13 cellular contexts compared by ENCODE assay signal in genomic region chr20:1631309-1632227, GRCh38. TPM values are rescaled to one million over a fixed set of nuclear protein-coding genes. Genes with fewer than 3 reads are reported as not detected.
DNase-seq lines count a peak whose midpoint lies in the region; ATAC-seq and TF ChIP-seq lines count a peak whose summit lies in the region.
"Had no signal": no experiment of that assay in that cellular context is flagged by ENCODE, and none has a peak within 500 bp of the region (broad histone marks: within the 10 kb centered on the region; RNA-seq: fewer than 3 reads in every experiment).

No MANE protein-coding gene starts in this region.

- no peaks in the 10 kb centered on the region for H3K27me3 Mint-ChIP-seq in CD4-positive, alpha-beta T cell
- H3K27me3 Mint-ChIP-seq in activated CD8-positive, alpha-beta T cell treated with anti-CD3 and anti-CD28 coated beads for 36 hours, result no peaks in the 10 kb centered on the region

- ATAC-seq in CD4-positive, alpha-beta T cell (ENCODE audit: poor library complexity), result no peak
- ATAC-seq in activated CD8-positive, alpha-beta T cell treated with anti-CD3 and anti-CD28 coated beads for 36 hours, result peak; percentile 25
- ATAC-seq in HG03571 (IDR thresholded peaks at IDR 0.05; ENCODE audit: unreplicated experiment), result no peak
- ATAC-seq: left ventricle myocardium superior had no signal

- H3K27me3 ChIP-seq in CD4-positive, alpha-beta T cell (ENCODE audit: control insufficient read depth, insufficient read depth, low read length), result no peaks in the 10 kb centered on the region
- H3K27me3 ChIP-seq: neutrophil, thyroid gland had no signal

- no peaks in the 10 kb centered on the region for H3K9me3 Mint-ChIP-seq in CD4-positive, alpha-beta T cell
- no peaks in the 10 kb centered on the region for H3K9me3 Mint-ChIP-seq in activated CD8-positive, alpha-beta T cell treated with anti-CD3 and anti-CD28 coated beads for 36 hours

- intact Hi-C loops in CD4-positive, alpha-beta T cell (cut with DNase I, micrococcal nuclease), result loop anchor here in 1 of 2 experiments (5.0 kb wide), 2 partner anchors 74 to 101 kb away; partner anchors contain the start of gene SIRPD
- intact Hi-C loops in activated CD8-positive, alpha-beta T cell treated with anti-CD3 and anti-CD28 coated beads for 36 hours (cut with micrococcal nuclease), result no loop called here

- H3K9me3 ChIP-seq in CD4-positive, alpha-beta T cell (ENCODE audit: control insufficient read depth, low read length), result no peaks in the 10 kb centered on the region
- H3K9me3 ChIP-seq: neutrophil, thyroid gland had no signal

- peaks cover 89% of the 10 kb centered on the region for H3K36me3 Mint-ChIP-seq in CD4-positive, alpha-beta T cell (ENCODE audit: low read depth)
- H3K36me3 Mint-ChIP-seq in activated CD8-positive, alpha-beta T cell treated with anti-CD3 and anti-CD28 coated beads for 36 hours (ENCODE audit: low read depth), result peaks cover 85% of the 10 kb centered on the region

- POLR2A ChIA-PET in CD4-positive, alpha-beta T cell (lab: Charles Lee), result interaction anchor here (1.0 to 1.2 kb wide), 3 partner anchors 33 to 72 kb away, joined by 3 to 5 read pairs (median 3); no protein-coding TSS in a partner anchor
- POLR2A ChIA-PET in activated CD8-positive, alpha-beta T cell treated with anti-CD3 and anti-CD28 coated beads for 36 hours (lab: Charles Lee), result interaction anchor here (0.6 to 0.7 kb wide), 2 partner anchors 50 to 54 kb away, joined by 3 read pairs; no protein-coding TSS in a partner anchor

- H3K4me3 Mint-ChIP-seq in CD4-positive, alpha-beta T cell, result peak overlapping the region; percentile 66
- peak overlapping the region; percentile 32 for H3K4me3 Mint-ChIP-seq in activated CD8-positive, alpha-beta T cell treated with anti-CD3 and anti-CD28 coated beads for 36 hours

- peak overlapping the region; percentile 31 for H3K27ac ChIP-seq in CD4-positive, alpha-beta T cell (ENCODE audit: low read depth, low read length)
- H3K27ac ChIP-seq: neutrophil, thyroid gland had no signal

- DNase-seq in CD4-positive, alpha-beta T cell, result no peak
- DNase-seq in GOT3 (lab: John Stamatoyannopoulos, UW) (peak; percentile 13), iPS DF 4.7 (ENCODE audit: extremely low read depth, low spot score) (peak; percentile 51), GM20000 (ENCODE audit: low spot score) (no peak)
- DNase-seq in activated CD8-positive, alpha-beta T cell treated with anti-CD3 and anti-CD28 coated beads for 36 hours, result no peak
- DNase-seq in stimulated activated CD4-positive, alpha-beta T cell treated with anti-CD3 and anti-CD28 coated beads, Interleukin-4, amount 100 ng/mL, for 24 hours, result no peak
- DNase-seq: Calu3, glutamatergic neuron, left ventricle myocardium superior, small intestine, thyroid gland had no signal

- peak overlapping the region; percentile 92 for H3K27ac Mint-ChIP-seq in CD4-positive, alpha-beta T cell
- peak overlapping the region; percentile 58 for H3K27ac Mint-ChIP-seq in activated CD8-positive, alpha-beta T cell treated with anti-CD3 and anti-CD28 coated beads for 36 hours

- CTCF ChIA-PET in CD4-positive, alpha-beta T cell (lab: Charles Lee), result no interaction called here
- CTCF ChIA-PET in activated CD8-positive, alpha-beta T cell treated with anti-CD3 and anti-CD28 coated beads for 36 hours (lab: Charles Lee), result interaction anchor here (0.9 to 1.3 kb wide), 4 partner anchors 16 to 145 kb away, joined by 3 to 5 read pairs (median 4); no protein-coding TSS in a partner anchor

- H3K4me1 Mint-ChIP-seq in CD4-positive, alpha-beta T cell (ENCODE audit: low read depth), result peaks cover 59% of the 10 kb centered on the region
- H3K4me1 Mint-ChIP-seq in activated CD8-positive, alpha-beta T cell treated with anti-CD3 and anti-CD28 coated beads for 36 hours (ENCODE audit: low read depth), result peaks cover 78% of the 10 kb centered on the region

- TF ChIP-seq CTCF in CD4-positive, alpha-beta T cell (IDR thresholded peaks at IDR 0.05), result no peak
- TF ChIP-seq CTCF in activated CD8-positive, alpha-beta T cell treated with anti-CD3 and anti-CD28 coated beads for 36 hours (IDR thresholded peaks at IDR 0.05), result no peak
- no peak for TF ChIP-seq CTCF in GM20000 (IDR thresholded peaks at IDR 0.05; ENCODE audit: extremely low read depth, missing control alignments)

RNA-seq across cellular contexts. Expression of gene SIRPB1, which starts 11.8 kb away (rescaled TPM):
- 1 to 10 TPM; 7.8 to 8.6 TPM for total RNA-seq in CD4-positive, alpha-beta T cell
- total RNA-seq in activated CD8-positive, alpha-beta T cell treated with anti-CD3 and anti-CD28 coated beads for 36 hours, result under 1 TPM; 0.83 to 0.92 TPM

RNA-seq across cellular contexts. Expression of gene SIRPG, which starts 26.0 kb away (rescaled TPM):
- total RNA-seq in CD4-positive, alpha-beta T cell, result 10 to 100 TPM; 28.0 to 28.3 TPM
- 10 to 100 TPM; 45.4 to 48.6 TPM for total RNA-seq in activated CD8-positive, alpha-beta T cell treated with anti-CD3 and anti-CD28 coated beads for 36 hours
- total RNA-seq: Calu3, thyroid gland had no signal

Comparison
In these comparisons a context has a peak if more than half of its experiments do, and no peak if none do; other contexts are left out.
1. DNase-seq: peak in GOT3 (single experiment) and iPS DF 4.7 (single experiment); none in CD4-positive, alpha-beta T cell (0 of 10), activated CD8-positive, alpha-beta T cell treated with anti-CD3 and anti-CD28 coated beads for 36 hours (single experiment), GM20000 (single experiment) and stimulated activated CD4-positive, alpha-beta T cell treated with anti-CD3 and anti-CD28 coated beads, Interleukin-4, amount 100 ng/mL, for 24 hours (single experiment).
2. RNA of gene SIRPB1, which starts 11.8 kb away (total RNA-seq): 7.8 to 8.6 TPM in CD4-positive, alpha-beta T cell; 0.83 to 0.92 TPM in activated CD8-positive, alpha-beta T cell treated with anti-CD3 and anti-CD28 coated beads for 36 hours; every median in the first group is over 4 times any median in the second.